ENCODE assay signal across 13 cellular contexts in the genomic region with DNA sequence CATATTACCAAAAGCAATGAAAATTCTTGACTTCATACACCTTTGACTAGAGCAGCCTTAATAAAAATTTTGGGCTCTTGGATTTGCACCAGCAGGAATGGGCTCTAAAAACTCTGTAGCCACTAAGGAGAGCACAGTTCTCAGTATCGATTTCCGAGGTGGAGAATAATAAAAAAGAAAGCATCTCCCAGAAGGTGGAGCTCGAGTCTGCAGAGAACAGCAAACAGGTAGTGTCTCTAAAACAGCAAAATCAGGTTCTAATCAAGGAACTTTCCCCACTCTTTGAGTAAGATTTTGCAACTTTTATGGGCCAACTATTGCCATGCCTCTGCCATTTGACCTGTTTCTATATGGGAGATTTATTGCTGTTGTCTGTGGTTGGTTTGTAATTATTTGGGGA.
DNase-seq lines count a peak whose midpoint lies in the region; ATAC-seq and TF ChIP-seq lines count a peak whose summit lies in the region.
"Had no signal": no experiment of that assay in that cellular context is flagged by ENCODE, and none has a peak within 500 bp of the region (broad histone marks: within the 10 kb centered on the region; RNA-seq: fewer than 3 reads in every experiment).

No MANE protein-coding gene starts in this region.

- 65% methylated on average over 3 of the region's 3 CpGs for WGBS in liver

- ATAC-seq in HG03175 (IDR thresholded peaks at IDR 0.05; ENCODE audit: unreplicated experiment), result no peak
- ATAC-seq in naive thymus-derived CD4-positive, alpha-beta T cell, result no peak

- H3K9me3 Mint-ChIP-seq in naive thymus-derived CD4-positive, alpha-beta T cell, result peaks cover 0 to 7% (median 5%) of the 10 kb centered on the region in 11 donors

- H3K4me3 ChIP-seq in LNCaP clone FGC (ENCODE audit: low read depth, low read length), result no peak overlapping the region
- H3K4me3 ChIP-seq in astrocyte of the cerebellum (ENCODE audit: low read depth, low read length), result no peak overlapping the region
- no peak overlapping the region for H3K4me3 ChIP-seq in liver (ENCODE audit: low read depth in 1 of 3, low read length in 3 of 3)
- no peak overlapping the region for H3K4me3 ChIP-seq in naive thymus-derived CD4-positive, alpha-beta T cell (ENCODE audit: low read length)

- peak; percentile 66 to 71 for TF ChIP-seq RAD21 in liver (IDR thresholded peaks at IDR 0.05)

- POLR2A ChIA-PET in naive thymus-derived CD4-positive, alpha-beta T cell (lab: Charles Lee), result no interaction called here

- H3K36me3 ChIP-seq in liver (ENCODE audit: control insufficient read depth in 4 of 4, insufficient read depth in 3 of 4, low read depth in 1 of 4, low read length in 3 of 4), result no peaks in the 10 kb centered on the region
- H3K36me3 ChIP-seq in naive thymus-derived CD4-positive, alpha-beta T cell (ENCODE audit: control insufficient read depth in 2 of 3, insufficient read depth in 3 of 3, low read length in 3 of 3), result no peaks in the 10 kb centered on the region

- in situ Hi-C loops in astrocyte of the cerebellum (cut with HindIII; ENCODE audit: low sequenced_read_pairs), result no loop called here

- no peaks in the 10 kb centered on the region for H3K36me3 Mint-ChIP-seq in naive thymus-derived CD4-positive, alpha-beta T cell
- H3K36me3 Mint-ChIP-seq: activated naive CD4-positive, alpha-beta T cell treated with anti-CD3 and anti-CD28 coated beads, Interleukin-2, amount 50 U/mL, for 24 hours had no signal

- H3K4me1 Mint-ChIP-seq in naive thymus-derived CD4-positive, alpha-beta T cell, result no peaks in the 10 kb centered on the region
- H3K4me1 Mint-ChIP-seq: activated CD4-positive, alpha-beta memory T cell treated with anti-CD3 and anti-CD28 coated beads, Interleukin-2, amount 10 ng/mL, durations not matched to agents 7 days and 5 days; activated naive CD4-positive, alpha-beta T cell treated with anti-CD3 and anti-CD28 coated beads, Interleukin-2, amount 50 U/mL, for 24 hours had no signal

- no peaks in the 10 kb centered on the region for H3K9me3 ChIP-seq in liver (ENCODE audit: control insufficient read depth in 4 of 4, low read length in 3 of 4)
- no peaks in the 10 kb centered on the region for H3K9me3 ChIP-seq in naive thymus-derived CD4-positive, alpha-beta T cell (ENCODE audit: control insufficient read depth in 2 of 3, low read length in 3 of 3)

- DNase-seq in D341Med (ENCODE audit: low spot score) (peak; percentile 31), LNCaP clone FGC (ENCODE audit: low read depth) (no peak), astrocyte of the cerebellum (ENCODE audit: low read depth) (no peak), SHP77 (lab: John Stamatoyannopoulos, UW) (no peak)
- no peak for DNase-seq in naive thymus-derived CD4-positive, alpha-beta T cell
- DNase-seq: activated CD4-positive, alpha-beta memory T cell treated with anti-CD3 and anti-CD28 coated beads, Interleukin-2, amount 10 ng/mL, durations not matched to agents 7 days and 5 days; GF-D8; KG1; NCI-H524; T-helper 1 cell had no signal

- H3K27me3 Mint-ChIP-seq in naive thymus-derived CD4-positive, alpha-beta T cell, result no peaks in the 10 kb centered on the region
- H3K27me3 Mint-ChIP-seq: activated CD4-positive, alpha-beta memory T cell treated with anti-CD3 and anti-CD28 coated beads, Interleukin-2, amount 10 ng/mL, durations not matched to agents 7 days and 5 days had no signal

- TF ChIP-seq CTCF in LNCaP clone FGC (IDR thresholded peaks at IDR 0.05; ENCODE audit: control insufficient read depth, extremely low read depth, insufficient read depth) (peak; percentile 15; the same call in 1 of the 2 replicates), astrocyte of the cerebellum (IDR thresholded peaks at IDR 0.05; ENCODE audit: low read depth, low read length, missing control alignments) (peak; percentile 19), liver (IDR thresholded peaks at IDR 0.05; ENCODE audit: low read depth, low read length, missing input control) (no peak)

- H3K27ac Mint-ChIP-seq in naive thymus-derived CD4-positive, alpha-beta T cell, result no peak overlapping the region
- H3K27ac Mint-ChIP-seq: activated CD4-positive, alpha-beta memory T cell treated with anti-CD3 and anti-CD28 coated beads, Interleukin-2, amount 10 ng/mL, durations not matched to agents 7 days and 5 days; activated naive CD4-positive, alpha-beta T cell treated with anti-CD3 and anti-CD28 coated beads, Interleukin-2, amount 50 U/mL, for 24 hours had no signal

- no peaks in the 10 kb centered on the region for H3K4me1 ChIP-seq in liver (ENCODE audit: control insufficient read depth in 4 of 4, insufficient read depth in 4 of 4, low read length in 3 of 4)
- no peaks in the 10 kb centered on the region for H3K4me1 ChIP-seq in naive thymus-derived CD4-positive, alpha-beta T cell (ENCODE audit: control insufficient read depth in 2 of 2, insufficient read depth in 2 of 2, low read length in 2 of 2)

- no peak overlapping the region for H3K27ac ChIP-seq in liver (ENCODE audit: low read depth in 1 of 2, low read length in 2 of 2)
- no peak overlapping the region for H3K27ac ChIP-seq in naive thymus-derived CD4-positive, alpha-beta T cell (ENCODE audit: low read depth, low read length)

- intact Hi-C loops in naive thymus-derived CD4-positive, alpha-beta T cell (cut with micrococcal nuclease), result no loop called here

- H3K9ac ChIP-seq in liver (ENCODE audit: low read depth in 1 of 2, low read length in 2 of 2), result no peak overlapping the region

- no peaks in the 10 kb centered on the region for H3K27me3 ChIP-seq in liver (ENCODE audit: control insufficient read depth in 4 of 4, insufficient read depth in 4 of 4, low read length in 3 of 4)
- H3K27me3 ChIP-seq in naive thymus-derived CD4-positive, alpha-beta T cell (ENCODE audit: control insufficient read depth in 2 of 2, insufficient read depth in 2 of 2, low read length in 2 of 2), result no peaks in the 10 kb centered on the region

- CTCF ChIA-PET in naive thymus-derived CD4-positive, alpha-beta T cell (lab: Charles Lee), result interaction anchor here (0.6 kb wide), 1 partner anchor 397 kb away, joined by 3 read pairs; no protein-coding TSS in a partner anchor

- no peak overlapping the region for H3K4me3 Mint-ChIP-seq in naive thymus-derived CD4-positive, alpha-beta T cell
- H3K4me3 Mint-ChIP-seq: activated CD4-positive, alpha-beta memory T cell treated with anti-CD3 and anti-CD28 coated beads, Interleukin-2, amount 10 ng/mL, durations not matched to agents 7 days and 5 days; activated naive CD4-positive, alpha-beta T cell treated with anti-CD3 and anti-CD28 coated beads, Interleukin-2, amount 50 U/mL, for 24 hours had no signal

TF ChIP-seq in liver, 16 proteins besides CTCF, POLR2A, EP300 and RAD21:
- TF ChIP-seq, protein P1, sequence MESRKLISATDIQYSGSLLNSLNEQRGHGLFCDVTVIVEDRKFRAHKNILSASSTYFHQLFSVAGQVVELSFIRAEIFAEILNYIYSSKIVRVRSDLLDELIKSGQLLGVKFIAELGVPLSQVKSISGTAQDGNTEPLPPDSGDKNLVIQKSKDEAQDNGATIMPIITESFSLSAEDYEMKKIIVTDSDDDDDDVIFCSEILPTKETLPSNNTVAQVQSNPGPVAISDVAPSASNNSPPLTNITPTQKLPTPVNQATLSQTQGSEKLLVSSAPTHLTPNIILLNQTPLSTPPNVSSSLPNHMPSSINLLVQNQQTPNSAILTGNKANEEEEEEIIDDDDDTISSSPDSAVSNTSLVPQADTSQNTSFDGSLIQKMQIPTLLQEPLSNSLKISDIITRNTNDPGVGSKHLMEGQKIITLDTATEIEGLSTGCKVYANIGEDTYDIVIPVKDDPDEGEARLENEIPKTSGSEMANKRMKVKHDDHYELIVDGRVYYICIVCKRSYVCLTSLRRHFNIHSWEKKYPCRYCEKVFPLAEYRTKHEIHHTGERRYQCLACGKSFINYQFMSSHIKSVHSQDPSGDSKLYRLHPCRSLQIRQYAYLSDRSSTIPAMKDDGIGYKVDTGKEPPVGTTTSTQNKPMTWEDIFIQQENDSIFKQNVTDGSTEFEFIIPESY (IDR thresholded peaks at IDR 0.05), result no peak
